ENCODE assay signal across 11 cellular contexts in the genomic region with DNA sequence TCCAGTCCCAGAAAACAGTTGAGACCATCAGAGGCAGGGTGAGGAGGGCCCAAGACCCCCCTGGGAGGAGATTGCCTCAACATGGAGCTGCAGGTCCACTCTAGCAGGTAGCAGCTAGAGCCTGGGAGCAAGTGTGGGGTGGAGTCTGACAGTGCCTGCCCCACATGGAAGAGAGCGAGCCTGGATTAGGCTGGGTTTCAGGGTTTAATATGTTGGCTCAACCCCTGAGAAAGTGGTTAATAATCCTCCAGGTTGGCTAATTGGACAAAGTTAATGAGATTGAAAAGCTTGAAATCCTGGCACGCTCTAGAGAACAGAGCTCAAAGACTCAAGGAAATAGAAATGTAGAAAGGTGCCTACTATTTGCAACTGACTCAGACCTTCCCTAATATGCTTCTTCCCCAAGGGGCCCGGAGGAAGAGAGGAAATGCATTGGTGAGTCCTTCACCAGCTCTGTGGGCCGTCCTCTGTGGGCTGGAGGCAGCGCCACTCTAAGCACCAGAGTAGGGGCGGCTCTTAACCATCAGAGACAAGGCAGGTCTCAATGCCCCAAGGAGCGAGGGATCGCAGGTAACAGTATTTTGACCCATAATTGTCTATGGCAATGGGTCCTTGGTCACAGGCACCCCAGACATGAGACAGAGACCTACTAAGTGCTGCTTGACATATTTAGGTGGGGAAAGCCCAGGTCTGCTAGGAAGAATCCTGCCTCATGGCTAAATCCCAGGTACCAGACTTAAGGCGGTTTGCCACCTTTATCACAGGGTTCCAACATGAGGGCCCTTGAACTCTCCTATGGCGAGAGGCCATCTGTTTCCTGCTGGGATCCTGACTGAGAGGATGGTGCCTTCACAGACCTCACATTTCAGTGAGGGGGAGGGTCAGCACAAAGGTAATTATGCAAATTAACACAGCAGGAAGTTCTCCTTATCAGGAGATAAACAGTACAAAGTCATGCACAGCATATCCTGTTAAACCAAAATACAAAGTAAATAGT. TPM values are rescaled to one million over a fixed set of nuclear protein-coding genes. Genes with fewer than 3 reads are reported as not detected.
A peak's percentile ranks its signal among the peaks of the same experiment; 100 is the strongest.
DNase-seq lines count a peak whose midpoint lies in the region; ATAC-seq and TF ChIP-seq lines count a peak whose summit lies in the region.
"Had no signal": no experiment of that assay in that cellular context is flagged by ENCODE, and none has a peak within 500 bp of the region (broad histone marks: within the 10 kb centered on the region; RNA-seq: fewer than 3 reads in every experiment).

No MANE protein-coding gene starts in this region.

- no peaks in the 10 kb centered on the region for H3K4me1 ChIP-seq in aorta (ENCODE audit: control insufficient read depth in 1 of 2, insufficient read depth in 2 of 2, low read length in 2 of 2)

- WGBS in aorta, 2 donors = 77 to 81% methylated on average over 10 of the region's 10 CpGs

- no peaks in the 10 kb centered on the region for H3K9me3 ChIP-seq in aorta (ENCODE audit: control insufficient read depth, low read length)

- TF ChIP-seq CTCF in kidney epithelial cell (IDR thresholded peaks at IDR 0.05; ENCODE audit: insufficient read depth, low read length, poor library complexity, severe bottlenecking) = no peak

- H3K27me3 ChIP-seq in kidney epithelial cell (ENCODE audit: control insufficient read depth, insufficient read depth, low read length) (no peaks in the 10 kb centered on the region), aorta (ENCODE audit: control insufficient read depth in 1 of 2, insufficient read depth in 2 of 2, low read length in 1 of 2) (no peaks in the 10 kb centered on the region)

- ATAC-seq in aorta (ENCODE audit: low FRiP score) = no peak

- TF ChIP-seq POLR2A in GM19193 (IDR thresholded peaks at IDR 0.05; ENCODE audit: extremely low read depth, insufficient read depth, insufficient read length) = peak; percentile 45

- intact Hi-C loops in aorta (cut with DNase I) = loop anchor here in 1 of 2 donors (10.0 kb wide), 1 partner anchor 83 kb away; no protein-coding TSS in a partner anchor

- DNase-seq in CD1c-positive myeloid dendritic cell (ENCODE audit: extremely low spot score) = peak; percentile 43
- peak; percentile 98 for DNase-seq in NCI-H82 treated with DMSO at 0.1 percent for 48 hours (lab: John Stamatoyannopoulos, UW; ENCODE audit: unreplicated experiment)
- DNase-seq in kidney epithelial cell (ENCODE audit: low read depth) = peak; percentile 50
- DNase-seq in HCEC 1CT = no peak
- DNase-seq in SKM-1 (lab: John Stamatoyannopoulos, UW; ENCODE audit: unreplicated experiment) = no peak
- DNase-seq in T-helper 9 cell = no peak
- DNase-seq in aorta = no peak
- DNase-seq: activated gamma-delta T cell, NCI-H446 treated with DMSO at 0.1 percent for 48 hours had no signal

- H3K36me3 ChIP-seq in kidney epithelial cell (ENCODE audit: control insufficient read depth, insufficient read depth, low read length) (no peaks in the 10 kb centered on the region), aorta (ENCODE audit: control insufficient read depth in 1 of 2, insufficient read depth in 2 of 2, low read length in 1 of 2) (no peaks in the 10 kb centered on the region)

- no peak overlapping the region for H3K4me3 ChIP-seq in kidney epithelial cell (ENCODE audit: low read depth, low read length)
- no peak overlapping the region for H3K4me3 ChIP-seq in aorta (ENCODE audit: low read length in 2 of 2)

- no peak overlapping the region for H3K27ac ChIP-seq in aorta (ENCODE audit: low read depth in 1 of 2, low read length in 2 of 2)

RNA-seq across cellular contexts. Expression of gene RSPH1, which starts 33.8 kb away (rescaled TPM):
- total RNA-seq in kidney epithelial cell (0.29 and 1.6 TPM in 2 replicates), aorta (under 1 TPM in 1 of 2 donors, not detected in 1; 0.26 TPM)
- polyA plus RNA-seq in aorta = 1 to 10 TPM in 1 of 2 donors, under 1 TPM in 1; 0.18 to 1.6 TPM

RNA-seq across cellular contexts. Expression of gene SLC37A1, which starts 51.5 kb away (rescaled TPM):
- total RNA-seq in kidney epithelial cell (29.3 and 34.2 TPM in 2 replicates), aorta (10 to 100 TPM in 1 of 2 donors, 1 to 10 TPM in 1; 6.5 to 11.7 TPM)
- 1 to 10 TPM; 5.0 to 6.3 TPM for polyA plus RNA-seq in aorta

RNA-seq across cellular contexts. Expression of gene UBASH3A, which starts 58.5 kb away (rescaled TPM):
- total RNA-seq in kidney epithelial cell = not detected in 2 replicates
- total RNA-seq in aorta = 1 to 10 TPM in 1 of 2 donors, under 1 TPM in 1; 0.75 to 1.4 TPM
- under 1 TPM in 1 of 2 donors, not detected in 1; 0.10 TPM for polyA plus RNA-seq in aorta
- total RNA-seq: temporal lobe had no signal

Comparison
In these comparisons a context has a peak if more than half of its experiments do, and no peak if none do; other contexts are left out.
1. DNase-seq: peak in CD1c-positive myeloid dendritic cell (single experiment), NCI-H82 treated with DMSO at 0.1 percent for 48 hours (single experiment) and kidney epithelial cell (single experiment); none in HCEC 1CT (single experiment), SKM-1 (single experiment), T-helper 9 cell (single experiment) and aorta (0 of 2).